Comparison of ENCODE assay signal across 28 cellular contexts in genomic region chr3:153078826-153079225, GRCh38.
"Had no signal": no experiment of that assay in that cellular context is flagged by ENCODE, and none has a peak within 500 bp of the region (broad histone marks: within the 10 kb centered on the region; RNA-seq: fewer than 3 reads in every experiment).

No MANE protein-coding gene starts in this region.

- DNase-seq: hypothalamus; islet precursor cell; left ventricle myocardium inferior; midbrain; mucosa of descending colon; naive thymus-derived CD4-positive, alpha-beta T cell; occipital lobe; psoas muscle; right lobe of liver; stimulated activated CD4-positive, alpha-beta T cell treated with anti-CD3 and anti-CD28 coated beads, Interleukin-1b, Interleukin-23, amount 100 ng/mL, for 48 hours; stimulated activated CD4-positive, alpha-beta T cell treated with anti-CD3 and anti-CD28 coated beads, Interleukin-2, amount 100 ng/mL, for 48 hours; stimulated activated CD4-positive, alpha-beta T cell treated with anti-CD3 and anti-CD28 coated beads, Interleukin-4, amount 100 ng/mL, for 4 hours; stimulated activated CD8-positive, alpha-beta memory T cell treated with anti-CD3 and anti-CD28 coated beads, Interleukin-4, amount 100 ng/mL, for 48 hours; stimulated activated naive B cell treated with anti-CD40 and anti-IgM and Interleukin-4, amounts not matched to agents 10 μg/mL and 1 μg/mL and 100 μg/mL, for 72 hours; stimulated activated naive CD8-positive, alpha-beta T cell treated with anti-CD3 and anti-CD28 coated beads, Interleukin-15, Interleukin-2, amounts not matched to agents 100 U/mL and 50 U/mL, for 24 hours; stomach; testis; thyroid gland; transverse colon had no signal

- H3K9me3 Mint-ChIP-seq: nephron; neural crest cell; stimulated activated naive B cell treated with anti-CD40 and anti-IgM and Interleukin-4, amounts not matched to agents 10 μg/mL and 1 μg/mL and 100 μg/mL, for 72 hours had no signal

- H3K36me3 ChIP-seq: left ventricle myocardium inferior, neutrophil, right atrium auricular region, right lobe of liver, stomach, thyroid gland, transverse colon, upper lobe of left lung, vagina had no signal

- H2AFZ ChIP-seq: parathyroid adenoma had no signal

- H3K9me3 ChIP-seq: left ventricle myocardium inferior, mucosa of descending colon, neutrophil, psoas muscle, right atrium auricular region, right lobe of liver, stomach, testis, thyroid gland, transverse colon, upper lobe of left lung, vagina had no signal

- H3K27ac Mint-ChIP-seq: nephron; stimulated activated naive B cell treated with anti-CD40 and anti-IgM and Interleukin-4, amounts not matched to agents 10 μg/mL and 1 μg/mL and 100 μg/mL, for 72 hours had no signal

- H3K4me3 ChIP-seq: left ventricle myocardium inferior, lung, mucosa of descending colon, psoas muscle, right atrium auricular region, right lobe of liver, smooth muscle cell, stomach, testis, thyroid gland, transverse colon, upper lobe of left lung, vagina had no signal

- H3K27me3 ChIP-seq: neutrophil, right atrium auricular region, right lobe of liver, stomach, testis, thyroid gland, transverse colon, upper lobe of left lung, vagina had no signal

- H3K4me2 ChIP-seq: smooth muscle cell had no signal

- H3K27ac ChIP-seq: left ventricle myocardium inferior, neutrophil, parathyroid adenoma, psoas muscle, right atrium auricular region, right lobe of liver, stomach, testis, thyroid gland, transverse colon, upper lobe of left lung, vagina had no signal

- H3K4me1 ChIP-seq: left ventricle myocardium inferior, parathyroid adenoma, psoas muscle, right atrium auricular region, right lobe of liver, stomach, testis, thyroid gland, transverse colon, upper lobe of left lung, vagina had no signal

- H3K9ac ChIP-seq: parathyroid adenoma had no signal

- H3K4me1 Mint-ChIP-seq: nephron; stimulated activated naive B cell treated with anti-CD40 and anti-IgM and Interleukin-4, amounts not matched to agents 10 μg/mL and 1 μg/mL and 100 μg/mL, for 72 hours had no signal

- H3K4me3 Mint-ChIP-seq: naive thymus-derived CD4-positive, alpha-beta T cell; nephron; neural crest cell; stimulated activated naive B cell treated with anti-CD40 and anti-IgM and Interleukin-4, amounts not matched to agents 10 μg/mL and 1 μg/mL and 100 μg/mL, for 72 hours had no signal

- H3K36me3 Mint-ChIP-seq: naive thymus-derived CD4-positive, alpha-beta T cell; stimulated activated naive B cell treated with anti-CD40 and anti-IgM and Interleukin-4, amounts not matched to agents 10 μg/mL and 1 μg/mL and 100 μg/mL, for 72 hours had no signal
